In the genomic region with DNA sequence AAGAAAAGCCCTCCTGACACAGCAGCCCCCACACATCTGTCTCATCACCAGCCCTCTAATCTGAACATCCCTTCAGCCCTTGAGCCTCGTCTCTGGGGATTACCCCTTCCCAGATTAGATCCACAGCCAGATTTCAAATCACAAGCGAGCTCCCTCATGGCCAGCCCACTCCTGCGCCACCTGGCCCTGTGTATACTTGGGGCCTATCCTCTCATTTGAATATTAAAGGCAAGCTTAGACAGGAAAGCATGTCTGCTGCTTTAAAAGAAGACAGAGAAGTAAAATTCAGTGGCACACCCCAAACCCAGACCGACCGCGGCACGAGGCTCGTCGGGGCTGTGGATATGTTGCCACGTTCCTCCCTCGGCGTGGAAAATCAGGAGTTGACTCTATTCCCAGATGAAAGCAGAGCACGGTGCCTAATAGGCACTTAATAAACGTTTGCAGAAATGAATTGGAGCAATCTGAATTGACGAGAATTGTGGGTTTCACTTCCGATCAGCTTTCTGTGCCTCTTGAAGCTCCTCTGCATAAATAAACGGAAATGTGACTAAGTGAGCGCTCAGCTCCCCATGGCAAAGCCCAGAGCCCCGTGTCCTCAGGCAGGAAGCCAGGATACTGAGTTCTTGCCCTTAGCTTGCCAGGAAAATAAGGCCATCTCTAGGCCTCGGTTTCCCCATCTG, we compare ENCODE assay signal across 8 cellular contexts.
DNase-seq lines count a peak whose midpoint lies in the region; ATAC-seq and TF ChIP-seq lines count a peak whose summit lies in the region.
"Had no signal": no experiment of that assay in that cellular context is flagged by ENCODE, and none has a peak within 500 bp of the region (broad histone marks: within the 10 kb centered on the region; RNA-seq: fewer than 3 reads in every experiment).

No MANE protein-coding gene starts in this region.

- CTCF ChIA-PET in mammary epithelial cell (lab: Charles Lee; ENCODE audit: low non-redundant PET), result no interaction called here

- intact Hi-C loops in mammary epithelial cell (cut with micrococcal nuclease) (no loop called here), thyroid gland (cut with DNase I) (no loop called here)

- peak; percentile 71 for ATAC-seq in GM18873 (IDR thresholded peaks at IDR 0.05; ENCODE audit: low FRiP score, unreplicated experiment)
- ATAC-seq in activated CD4-positive, CD25-positive, alpha-beta regulatory T cell treated with anti-CD3 and anti-CD28 coated beads, Interleukin-2, amount 50 U/mL, for 24 hours, result no peak
- ATAC-seq: pancreas had no signal

- in situ Hi-C loops in mammary epithelial cell (cut with MboI; ENCODE audit: low sequenced_read_pairs in 2 of 2), result no loop called here

- TF ChIP-seq POLR2A in thyroid gland (IDR thresholded peaks at IDR 0.05), result no peak

- H2AFZ ChIP-seq in mammary epithelial cell (ENCODE audit: low read depth, low read length), result no peak overlapping the region
- no peak overlapping the region for H2AFZ ChIP-seq in hepatocyte

- H3K4me2 ChIP-seq in mammary epithelial cell (ENCODE audit: insufficient read depth, low read depth, low read length), result no peak overlapping the region
- no peak overlapping the region for H3K4me2 ChIP-seq in hepatocyte

- TF ChIP-seq CTCF in mammary epithelial cell (conservative IDR thresholded peaks at IDR 0.05 in 1 of 2, IDR thresholded peaks at IDR 0.05 in 1 of 2; ENCODE audit: extremely low read depth in 1 of 2, insufficient read depth in 1 of 2, low read depth in 1 of 2, low read length in 2 of 2) (no peak), hepatocyte (IDR thresholded peaks at IDR 0.05; ENCODE audit: poor library complexity) (no peak), thyroid gland (IDR thresholded peaks at IDR 0.05) (no peak)

- H3K4me1 ChIP-seq in mammary epithelial cell (ENCODE audit: insufficient read depth, low read length), result no peaks in the 10 kb centered on the region
- H3K4me1 ChIP-seq in hepatocyte (ENCODE audit: insufficient read depth), result no peaks in the 10 kb centered on the region
- H3K4me1 ChIP-seq in thyroid gland, result peaks cover 0 to 6% of the 10 kb centered on the region in 2 donors
- H3K4me1 ChIP-seq: pancreas had no signal

- H3K9me2 ChIP-seq in hepatocyte (replicated peaks; ENCODE audit: insufficient read depth), result no peaks in the 10 kb centered on the region

- H3K27ac ChIP-seq in mammary epithelial cell (ENCODE audit: insufficient read depth, low read depth, low read length), result no peak overlapping the region
- no peak overlapping the region for H3K27ac ChIP-seq in hepatocyte
- no peak overlapping the region for H3K27ac ChIP-seq in thyroid gland
- H3K27ac ChIP-seq: pancreas had no signal

- no peaks in the 10 kb centered on the region for H4K20me1 ChIP-seq in mammary epithelial cell (ENCODE audit: insufficient read depth, low read length)
- H4K20me1 ChIP-seq in hepatocyte (ENCODE audit: insufficient read depth, poor library complexity, severe bottlenecking), result no peaks in the 10 kb centered on the region

- H3K36me3 ChIP-seq in mammary epithelial cell (ENCODE audit: insufficient read depth, low read length) (no peaks in the 10 kb centered on the region), hepatocyte (replicated peaks; ENCODE audit: insufficient read depth, low read depth) (no peaks in the 10 kb centered on the region), thyroid gland (peaks cover 0 to 3% of the 10 kb centered on the region in 2 donors)
- H3K36me3 ChIP-seq: pancreas had no signal

- H3K4me3 ChIP-seq in mammary epithelial cell (replicated peaks in 1 of 3; ENCODE audit: insufficient read depth in 1 of 3, low read depth in 2 of 3, low read length in 3 of 3) (no peak overlapping the region), hepatocyte (no peak overlapping the region), thyroid gland (replicated peaks in 1 of 3) (no peak overlapping the region)
- H3K4me3 ChIP-seq: pancreas had no signal

- H3K79me2 ChIP-seq in mammary epithelial cell (ENCODE audit: insufficient read depth, low read length) (no peaks in the 10 kb centered on the region), hepatocyte (no peaks in the 10 kb centered on the region)

- dilution Hi-C loops in mammary epithelial cell (cut with HindIII; ENCODE audit: low sequenced_read_pairs), result no loop called here

- H3K27me3 ChIP-seq in mammary epithelial cell (ENCODE audit: insufficient read depth, low read length) (no peaks in the 10 kb centered on the region), hepatocyte (no peaks in the 10 kb centered on the region), thyroid gland (no peaks in the 10 kb centered on the region)
- H3K27me3 ChIP-seq: pancreas had no signal

- DNase-seq in MV-4-11 (lab: John Stamatoyannopoulos, UW) (peak; percentile 72), mammary epithelial cell (peak; percentile 25), retina (peak; percentile 51), hepatocyte (ENCODE audit: low spot score) (no peak), thyroid gland (no peak)
- DNase-seq: pancreas had no signal

- BruUV-seq in mammary epithelial cell (replicated peaks; lab: Mats Ljungman, UMichigan), result no TSS peak

- no peak overlapping the region for H3K9ac ChIP-seq in mammary epithelial cell (ENCODE audit: insufficient read depth, low read length)

- H3K9me3 ChIP-seq in mammary epithelial cell (replicated peaks; ENCODE audit: insufficient read depth, low read length) (no peaks in the 10 kb centered on the region), hepatocyte (ENCODE audit: low read depth) (no peaks in the 10 kb centered on the region), thyroid gland (no peaks in the 10 kb centered on the region)
- H3K9me3 ChIP-seq: pancreas had no signal

- 68% methylated on average over 20 of the region's 20 CpGs for WGBS in mammary epithelial cell (ENCODE audit: low coverage, missing lambda C conversion rate)
- 92% methylated on average over 20 of the region's 20 CpGs for WGBS in hepatocyte (ENCODE audit: low lambda C conversion rate, missing lambda C conversion rate)
- 88 to 93% methylated on average over 20 of the region's 20 CpGs for WGBS in thyroid gland, 2 donors

Comparison
In these comparisons a context has a peak if more than half of its experiments do, and no peak if none do; other contexts are left out.
1. DNase-seq: peak in MV-4-11 (single experiment), mammary epithelial cell (single experiment) and retina (single experiment); none in hepatocyte (single experiment) and thyroid gland (0 of 2).